1 cellular context compared by ENCODE assay signal in the genomic region with DNA sequence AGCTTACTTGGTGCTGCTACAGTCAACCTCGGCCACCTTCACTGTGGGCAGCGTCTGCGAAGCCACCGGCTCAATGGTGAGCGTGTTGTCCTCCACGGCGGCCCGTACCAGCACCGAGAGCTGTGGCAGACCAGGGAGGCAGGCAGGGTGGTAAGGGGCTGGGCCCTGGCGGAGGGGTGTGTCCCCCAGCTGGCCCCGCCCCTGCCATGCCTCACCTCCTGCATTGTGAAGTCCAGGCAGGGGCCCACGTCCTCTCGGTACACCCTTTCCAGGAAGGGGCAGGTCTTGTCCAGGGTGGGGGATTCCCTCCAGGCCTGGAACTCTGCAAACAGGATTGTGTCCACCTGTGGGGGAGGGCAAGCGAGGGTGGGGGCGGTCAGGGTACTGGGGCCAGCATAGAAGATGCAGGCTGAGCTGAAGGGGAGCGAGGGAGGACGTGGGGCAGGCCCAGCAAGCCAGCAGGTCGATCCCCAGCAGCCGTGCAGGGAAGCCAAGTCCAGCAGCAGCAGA.
A peak's percentile ranks its signal among the peaks of the same experiment; 100 is the strongest.
TF ChIP-seq lines count a peak whose summit lies in the region.

No MANE protein-coding gene starts in this region.

TF ChIP-seq in HepG2, 621 proteins besides CTCF, POLR2A, EP300 and RAD21 (continued from another document and continues in another):
- TF ChIP-seq, protein P1, sequence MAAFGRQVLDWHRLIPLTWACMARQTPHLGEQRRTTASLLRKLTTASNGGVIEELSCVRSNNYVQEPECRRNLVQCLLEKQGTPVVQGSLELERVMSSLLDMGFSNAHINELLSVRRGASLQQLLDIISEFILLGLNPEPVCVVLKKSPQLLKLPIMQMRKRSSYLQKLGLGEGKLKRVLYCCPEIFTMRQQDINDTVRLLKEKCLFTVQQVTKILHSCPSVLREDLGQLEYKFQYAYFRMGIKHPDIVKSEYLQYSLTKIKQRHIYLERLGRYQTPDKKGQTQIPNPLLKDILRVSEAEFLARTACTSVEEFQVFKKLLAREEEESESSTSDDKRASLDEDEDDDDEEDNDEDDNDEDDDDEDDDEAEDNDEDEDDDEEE (CRISPR knock-in tag; IDR thresholded peaks at IDR 0.05) = no peak
- TF ChIP-seq ZNF572 (CRISPR knock-in tag; IDR thresholded peaks at IDR 0.05) (no peak), ZNF446 (CRISPR knock-in tag; IDR thresholded peaks at IDR 0.05) (no peak), MIER2 (CRISPR knock-in tag; IDR thresholded peaks at IDR 0.05) (no peak), SKI (IDR thresholded peaks at IDR 0.05; ENCODE audit: partially characterized antibody) (no peak), HMG20B (CRISPR knock-in tag; conservative IDR thresholded peaks at IDR 0.05) (no peak), ZNF557 (CRISPR knock-in tag; IDR thresholded peaks at IDR 0.05) (no peak), ZNF160 (CRISPR knock-in tag; IDR thresholded peaks at IDR 0.05) (no peak), ZNF766 (CRISPR knock-in tag; IDR thresholded peaks at IDR 0.05; ENCODE audit: borderline replicate concordance) (no peak), NR2F2 (IDR thresholded peaks at IDR 0.05; ENCODE audit: borderline replicate concordance, low read depth) (no peak), PHF21A (CRISPR knock-in tag; IDR thresholded peaks at IDR 0.05) (0 out of 2 replicates have a peak, but pooled peaks have one; percentile 34), IRX3 (CRISPR knock-in tag; IDR thresholded peaks at IDR 0.05; ENCODE audit: borderline replicate concordance, low read depth) (no peak), AGO2 (optimal IDR thresholded peaks at IDR 0.05; ENCODE audit: low read depth, low read length) (no peak), ZNF790 (CRISPR knock-in tag; IDR thresholded peaks at IDR 0.05; ENCODE audit: borderline replicate concordance) (no peak), ZNF337 (CRISPR knock-in tag; IDR thresholded peaks at IDR 0.05; ENCODE audit: borderline replicate concordance, low read depth) (0 out of 2 replicates have a peak, but pooled peaks have one; percentile 27), HNRNPL (IDR thresholded peaks at IDR 0.05; ENCODE audit: low read depth, low read length) (peak; percentile 89), CEBPB (IDR thresholded peaks at IDR 0.05; ENCODE audit: borderline replicate concordance, low read depth, low read length) (no peak), NR2F1 (CRISPR knock-in tag; IDR thresholded peaks at IDR 0.05) (no peak), SYNCRIP (IDR thresholded peaks at IDR 0.05; ENCODE audit: insufficient read depth, low read depth, low read length) (no peak), ZNF468 (CRISPR knock-in tag; IDR thresholded peaks at IDR 0.05) (no peak), ZNF850 (CRISPR knock-in tag; conservative IDR thresholded peaks at IDR 0.05) (no peak)
- TF ChIP-seq, protein P2, sequence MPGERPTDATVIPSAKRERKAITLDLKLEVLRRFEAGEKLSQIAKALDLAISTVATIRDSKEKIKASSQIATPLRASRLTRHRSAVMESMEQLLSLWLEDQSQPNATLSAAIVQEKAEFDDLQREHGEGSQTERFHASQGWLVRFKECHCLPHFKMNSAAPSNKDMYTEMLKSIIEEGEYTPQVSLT (CRISPR knock-in tag; IDR thresholded peaks at IDR 0.05; ENCODE audit: borderline replicate concordance, low read depth) = no peak
- TF ChIP-seq, protein P3, sequence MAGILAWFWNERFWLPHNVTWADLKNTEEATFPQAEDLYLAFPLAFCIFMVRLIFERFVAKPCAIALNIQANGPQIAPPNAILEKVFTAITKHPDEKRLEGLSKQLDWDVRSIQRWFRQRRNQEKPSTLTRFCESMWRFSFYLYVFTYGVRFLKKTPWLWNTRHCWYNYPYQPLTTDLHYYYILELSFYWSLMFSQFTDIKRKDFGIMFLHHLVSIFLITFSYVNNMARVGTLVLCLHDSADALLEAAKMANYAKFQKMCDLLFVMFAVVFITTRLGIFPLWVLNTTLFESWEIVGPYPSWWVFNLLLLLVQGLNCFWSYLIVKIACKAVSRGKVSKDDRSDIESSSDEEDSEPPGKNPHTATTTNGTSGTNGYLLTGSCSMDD (CRISPR knock-in tag; IDR thresholded peaks at IDR 0.05) = no peak
- TF ChIP-seq, protein P4, sequence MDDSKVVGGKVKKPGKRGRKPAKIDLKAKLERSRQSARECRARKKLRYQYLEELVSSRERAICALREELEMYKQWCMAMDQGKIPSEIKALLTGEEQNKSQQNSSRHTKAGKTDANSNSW (CRISPR knock-in tag; IDR thresholded peaks at IDR 0.05; ENCODE audit: borderline replicate concordance) = no peak
- TF ChIP-seq, protein P5, sequence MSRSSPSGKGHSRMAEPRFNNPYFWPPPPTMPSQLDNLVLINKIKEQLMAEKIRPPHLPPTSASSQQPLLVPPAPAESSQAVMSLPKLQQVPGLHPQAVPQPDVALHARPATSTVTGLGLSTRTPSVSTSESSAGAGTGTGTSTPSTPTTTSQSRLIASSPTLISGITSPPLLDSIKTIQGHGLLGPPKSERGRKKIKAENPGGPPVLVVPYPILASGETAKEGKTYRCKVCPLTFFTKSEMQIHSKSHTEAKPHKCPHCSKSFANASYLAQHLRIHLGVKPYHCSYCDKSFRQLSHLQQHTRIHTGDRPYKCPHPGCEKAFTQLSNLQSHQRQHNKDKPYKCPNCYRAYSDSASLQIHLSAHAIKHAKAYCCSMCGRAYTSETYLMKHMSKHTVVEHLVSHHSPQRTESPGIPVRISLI (CRISPR knock-in tag; IDR thresholded peaks at IDR 0.05; ENCODE audit: borderline replicate concordance) = peak; percentile 42; the same call in 1 of the 2 replicates
- TF ChIP-seq, protein P6, sequence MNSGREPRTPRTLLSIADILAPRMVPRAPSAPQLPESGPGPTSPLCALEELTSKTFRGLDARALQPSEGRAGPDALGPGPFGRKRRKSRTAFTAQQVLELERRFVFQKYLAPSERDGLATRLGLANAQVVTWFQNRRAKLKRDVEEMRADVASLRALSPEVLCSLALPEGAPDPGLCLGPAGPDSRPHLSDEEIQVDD (CRISPR knock-in tag; IDR thresholded peaks at IDR 0.05; ENCODE audit: borderline replicate concordance) = no peak
- TF ChIP-seq, protein P7, sequence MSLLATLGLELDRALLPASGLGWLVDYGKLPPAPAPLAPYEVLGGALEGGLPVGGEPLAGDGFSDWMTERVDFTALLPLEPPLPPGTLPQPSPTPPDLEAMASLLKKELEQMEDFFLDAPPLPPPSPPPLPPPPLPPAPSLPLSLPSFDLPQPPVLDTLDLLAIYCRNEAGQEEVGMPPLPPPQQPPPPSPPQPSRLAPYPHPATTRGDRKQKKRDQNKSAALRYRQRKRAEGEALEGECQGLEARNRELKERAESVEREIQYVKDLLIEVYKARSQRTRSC (CRISPR knock-in tag; IDR thresholded peaks at IDR 0.05; ENCODE audit: low read depth) = no peak
- TF ChIP-seq, protein P8, sequence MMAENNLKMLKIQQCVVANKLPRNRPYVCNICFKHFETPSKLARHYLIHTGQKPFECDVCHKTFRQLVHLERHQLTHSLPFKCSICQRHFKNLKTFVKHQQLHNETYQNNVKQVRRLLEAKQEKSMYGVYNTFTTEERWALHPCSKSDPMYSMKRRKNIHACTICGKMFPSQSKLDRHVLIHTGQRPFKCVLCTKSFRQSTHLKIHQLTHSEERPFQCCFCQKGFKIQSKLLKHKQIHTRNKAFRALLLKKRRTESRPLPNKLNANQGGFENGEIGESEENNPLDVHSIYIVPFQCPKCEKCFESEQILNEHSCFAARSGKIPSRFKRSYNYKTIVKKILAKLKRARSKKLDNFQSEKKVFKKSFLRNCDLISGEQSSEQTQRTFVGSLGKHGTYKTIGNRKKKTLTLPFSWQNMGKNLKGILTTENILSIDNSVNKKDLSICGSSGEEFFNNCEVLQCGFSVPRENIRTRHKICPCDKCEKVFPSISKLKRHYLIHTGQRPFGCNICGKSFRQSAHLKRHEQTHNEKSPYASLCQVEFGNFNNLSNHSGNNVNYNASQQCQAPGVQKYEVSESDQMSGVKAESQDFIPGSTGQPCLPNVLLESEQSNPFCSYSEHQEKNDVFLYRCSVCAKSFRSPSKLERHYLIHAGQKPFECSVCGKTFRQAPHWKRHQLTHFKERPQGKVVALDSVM (CRISPR knock-in tag; IDR thresholded peaks at IDR 0.05) = no peak
- TF ChIP-seq, protein P9, sequence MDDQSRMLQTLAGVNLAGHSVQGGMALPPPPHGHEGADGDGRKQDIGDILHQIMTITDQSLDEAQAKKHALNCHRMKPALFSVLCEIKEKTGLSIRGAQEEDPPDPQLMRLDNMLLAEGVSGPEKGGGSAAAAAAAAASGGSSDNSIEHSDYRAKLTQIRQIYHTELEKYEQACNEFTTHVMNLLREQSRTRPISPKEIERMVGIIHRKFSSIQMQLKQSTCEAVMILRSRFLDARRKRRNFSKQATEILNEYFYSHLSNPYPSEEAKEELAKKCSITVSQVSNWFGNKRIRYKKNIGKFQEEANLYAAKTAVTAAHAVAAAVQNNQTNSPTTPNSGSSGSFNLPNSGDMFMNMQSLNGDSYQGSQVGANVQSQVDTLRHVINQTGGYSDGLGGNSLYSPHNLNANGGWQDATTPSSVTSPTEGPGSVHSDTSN (CRISPR knock-in tag; IDR thresholded peaks at IDR 0.05; ENCODE audit: borderline replicate concordance) = no peak
- TF ChIP-seq, protein P10, sequence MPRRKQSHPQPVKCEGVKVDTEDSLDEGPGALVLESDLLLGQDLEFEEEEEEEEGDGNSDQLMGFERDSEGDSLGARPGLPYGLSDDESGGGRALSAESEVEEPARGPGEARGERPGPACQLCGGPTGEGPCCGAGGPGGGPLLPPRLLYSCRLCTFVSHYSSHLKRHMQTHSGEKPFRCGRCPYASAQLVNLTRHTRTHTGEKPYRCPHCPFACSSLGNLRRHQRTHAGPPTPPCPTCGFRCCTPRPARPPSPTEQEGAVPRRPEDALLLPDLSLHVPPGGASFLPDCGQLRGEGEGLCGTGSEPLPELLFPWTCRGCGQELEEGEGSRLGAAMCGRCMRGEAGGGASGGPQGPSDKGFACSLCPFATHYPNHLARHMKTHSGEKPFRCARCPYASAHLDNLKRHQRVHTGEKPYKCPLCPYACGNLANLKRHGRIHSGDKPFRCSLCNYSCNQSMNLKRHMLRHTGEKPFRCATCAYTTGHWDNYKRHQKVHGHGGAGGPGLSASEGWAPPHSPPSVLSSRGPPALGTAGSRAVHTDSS (CRISPR knock-in tag; conservative IDR thresholded peaks at IDR 0.05) = no peak
- TF ChIP-seq, protein P11, sequence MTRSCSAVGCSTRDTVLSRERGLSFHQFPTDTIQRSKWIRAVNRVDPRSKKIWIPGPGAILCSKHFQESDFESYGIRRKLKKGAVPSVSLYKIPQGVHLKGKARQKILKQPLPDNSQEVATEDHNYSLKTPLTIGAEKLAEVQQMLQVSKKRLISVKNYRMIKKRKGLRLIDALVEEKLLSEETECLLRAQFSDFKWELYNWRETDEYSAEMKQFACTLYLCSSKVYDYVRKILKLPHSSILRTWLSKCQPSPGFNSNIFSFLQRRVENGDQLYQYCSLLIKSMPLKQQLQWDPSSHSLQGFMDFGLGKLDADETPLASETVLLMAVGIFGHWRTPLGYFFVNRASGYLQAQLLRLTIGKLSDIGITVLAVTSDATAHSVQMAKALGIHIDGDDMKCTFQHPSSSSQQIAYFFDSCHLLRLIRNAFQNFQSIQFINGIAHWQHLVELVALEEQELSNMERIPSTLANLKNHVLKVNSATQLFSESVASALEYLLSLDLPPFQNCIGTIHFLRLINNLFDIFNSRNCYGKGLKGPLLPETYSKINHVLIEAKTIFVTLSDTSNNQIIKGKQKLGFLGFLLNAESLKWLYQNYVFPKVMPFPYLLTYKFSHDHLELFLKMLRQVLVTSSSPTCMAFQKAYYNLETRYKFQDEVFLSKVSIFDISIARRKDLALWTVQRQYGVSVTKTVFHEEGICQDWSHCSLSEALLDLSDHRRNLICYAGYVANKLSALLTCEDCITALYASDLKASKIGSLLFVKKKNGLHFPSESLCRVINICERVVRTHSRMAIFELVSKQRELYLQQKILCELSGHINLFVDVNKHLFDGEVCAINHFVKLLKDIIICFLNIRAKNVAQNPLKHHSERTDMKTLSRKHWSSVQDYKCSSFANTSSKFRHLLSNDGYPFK (CRISPR knock-in tag; IDR thresholded peaks at IDR 0.05; ENCODE audit: borderline replicate concordance) = peak; percentile 86
- TF ChIP-seq, protein P12, sequence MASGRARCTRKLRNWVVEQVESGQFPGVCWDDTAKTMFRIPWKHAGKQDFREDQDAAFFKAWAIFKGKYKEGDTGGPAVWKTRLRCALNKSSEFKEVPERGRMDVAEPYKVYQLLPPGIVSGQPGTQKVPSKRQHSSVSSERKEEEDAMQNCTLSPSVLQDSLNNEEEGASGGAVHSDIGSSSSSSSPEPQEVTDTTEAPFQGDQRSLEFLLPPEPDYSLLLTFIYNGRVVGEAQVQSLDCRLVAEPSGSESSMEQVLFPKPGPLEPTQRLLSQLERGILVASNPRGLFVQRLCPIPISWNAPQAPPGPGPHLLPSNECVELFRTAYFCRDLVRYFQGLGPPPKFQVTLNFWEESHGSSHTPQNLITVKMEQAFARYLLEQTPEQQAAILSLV (CRISPR knock-in tag; IDR thresholded peaks at IDR 0.05; ENCODE audit: borderline replicate concordance) = no peak
- TF ChIP-seq, protein P13, sequence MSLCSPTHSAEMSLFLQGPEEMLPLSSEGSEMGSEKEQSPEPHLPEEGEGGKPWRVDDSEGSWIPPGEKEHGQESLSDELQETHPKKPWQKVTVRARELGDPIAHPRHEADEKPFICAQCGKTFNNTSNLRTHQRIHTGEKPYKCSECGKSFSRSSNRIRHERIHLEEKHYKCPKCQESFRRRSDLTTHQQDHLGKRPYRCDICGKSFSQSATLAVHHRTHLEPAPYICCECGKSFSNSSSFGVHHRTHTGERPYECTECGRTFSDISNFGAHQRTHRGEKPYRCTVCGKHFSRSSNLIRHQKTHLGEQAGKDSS (CRISPR knock-in tag; IDR thresholded peaks at IDR 0.05; ENCODE audit: borderline replicate concordance, low read depth) = no peak
- TF ChIP-seq, protein P14, sequence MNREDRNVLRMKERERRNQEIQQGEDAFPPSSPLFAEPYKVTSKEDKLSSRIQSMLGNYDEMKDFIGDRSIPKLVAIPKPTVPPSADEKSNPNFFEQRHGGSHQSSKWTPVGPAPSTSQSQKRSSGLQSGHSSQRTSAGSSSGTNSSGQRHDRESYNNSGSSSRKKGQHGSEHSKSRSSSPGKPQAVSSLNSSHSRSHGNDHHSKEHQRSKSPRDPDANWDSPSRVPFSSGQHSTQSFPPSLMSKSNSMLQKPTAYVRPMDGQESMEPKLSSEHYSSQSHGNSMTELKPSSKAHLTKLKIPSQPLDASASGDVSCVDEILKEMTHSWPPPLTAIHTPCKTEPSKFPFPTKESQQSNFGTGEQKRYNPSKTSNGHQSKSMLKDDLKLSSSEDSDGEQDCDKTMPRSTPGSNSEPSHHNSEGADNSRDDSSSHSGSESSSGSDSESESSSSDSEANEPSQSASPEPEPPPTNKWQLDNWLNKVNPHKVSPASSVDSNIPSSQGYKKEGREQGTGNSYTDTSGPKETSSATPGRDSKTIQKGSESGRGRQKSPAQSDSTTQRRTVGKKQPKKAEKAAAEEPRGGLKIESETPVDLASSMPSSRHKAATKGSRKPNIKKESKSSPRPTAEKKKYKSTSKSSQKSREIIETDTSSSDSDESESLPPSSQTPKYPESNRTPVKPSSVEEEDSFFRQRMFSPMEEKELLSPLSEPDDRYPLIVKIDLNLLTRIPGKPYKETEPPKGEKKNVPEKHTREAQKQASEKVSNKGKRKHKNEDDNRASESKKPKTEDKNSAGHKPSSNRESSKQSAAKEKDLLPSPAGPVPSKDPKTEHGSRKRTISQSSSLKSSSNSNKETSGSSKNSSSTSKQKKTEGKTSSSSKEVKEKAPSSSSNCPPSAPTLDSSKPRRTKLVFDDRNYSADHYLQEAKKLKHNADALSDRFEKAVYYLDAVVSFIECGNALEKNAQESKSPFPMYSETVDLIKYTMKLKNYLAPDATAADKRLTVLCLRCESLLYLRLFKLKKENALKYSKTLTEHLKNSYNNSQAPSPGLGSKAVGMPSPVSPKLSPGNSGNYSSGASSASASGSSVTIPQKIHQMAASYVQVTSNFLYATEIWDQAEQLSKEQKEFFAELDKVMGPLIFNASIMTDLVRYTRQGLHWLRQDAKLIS (CRISPR knock-in tag; IDR thresholded peaks at IDR 0.05) = no peak
